10 cellular contexts compared by ENCODE assay signal in genomic region chr19:40398417-40399056, GRCh38. TPM values are rescaled to one million over a fixed set of nuclear protein-coding genes. Genes with fewer than 3 reads are reported as not detected.
DNase-seq lines count a peak whose midpoint lies in the region; ATAC-seq and TF ChIP-seq lines count a peak whose summit lies in the region.
"Had no signal": no experiment of that assay in that cellular context is flagged by ENCODE, and none has a peak within 500 bp of the region (broad histone marks: within the 10 kb centered on the region; RNA-seq: fewer than 3 reads in every experiment).

No MANE protein-coding gene starts in this region.

- H3K79me2 ChIP-seq in trophoblast cell (ENCODE audit: control insufficient read depth, insufficient read depth, low read length, poor library complexity) = no peaks in the 10 kb centered on the region

- no peak overlapping the region for H2AFZ ChIP-seq in trophoblast cell (ENCODE audit: insufficient read depth, low read length, poor library complexity)

- peaks cover 4% of the 10 kb centered on the region for H3K9me3 ChIP-seq in trophoblast cell (ENCODE audit: insufficient read depth, low read depth, low read length)

- TF ChIP-seq CTCF in GM20000 (IDR thresholded peaks at IDR 0.05; ENCODE audit: extremely low read depth, missing control alignments) (no peak), activated B cell treated with CpG ODN at 0.5 μM for 24 hours (IDR thresholded peaks at IDR 0.05) (no peak), mesothelial cell of epicardium (IDR thresholded peaks at IDR 0.05; ENCODE audit: unreplicated experiment) (no peak), osteocyte (IDR thresholded peaks at IDR 0.05) (no peak)

- DNase-seq in GM20000 (ENCODE audit: low spot score) (peak; percentile 69), activated B cell treated with CpG ODN at 0.5 μM for 24 hours (no peak), trophoblast cell (peak; percentile 81 to 82), mesothelial cell of epicardium (ENCODE audit: low spot score in 2 of 2, unreplicated experiment in 2 of 2) (no peak), osteocyte (ENCODE audit: extremely low spot score, unreplicated experiment) (no peak), NCI-H2029 (lab: John Stamatoyannopoulos, UW) (no peak)
- DNase-seq in central memory CD4-positive, alpha-beta T cell = peak; percentile 48

- H4K91ac ChIP-seq in trophoblast cell (ENCODE audit: low read depth, low read length) = no peak overlapping the region

- H4K12ac ChIP-seq in trophoblast cell (ENCODE audit: low read depth, low read length) = no peak overlapping the region

- H2BK12ac ChIP-seq in trophoblast cell (ENCODE audit: low read length) = no peak overlapping the region

- H3K79me1 ChIP-seq in trophoblast cell (ENCODE audit: low read length) = no peaks in the 10 kb centered on the region

- no peak overlapping the region for H3K27ac ChIP-seq in trophoblast cell (ENCODE audit: low read depth, low read length)
- H3K27ac ChIP-seq: VCaP had no signal

- peaks cover 0 to 5% of the 10 kb centered on the region in 2 experiments for H3K4me1 ChIP-seq in trophoblast cell (ENCODE audit: control insufficient read depth in 1 of 2, insufficient read depth in 2 of 2, low read length in 2 of 2)

- H3K18ac ChIP-seq in trophoblast cell (ENCODE audit: low read length) = no peak overlapping the region

- H3K4me1 Mint-ChIP-seq in activated B cell treated with CpG ODN at 0.5 μM for 24 hours (peaks cover 11% of the 10 kb centered on the region), mesothelial cell of epicardium (peaks cover 3% of the 10 kb centered on the region), osteocyte (ENCODE audit: unreplicated experiment) (peaks cover 9% of the 10 kb centered on the region)

- no peak overlapping the region for H3K4me2 ChIP-seq in trophoblast cell (ENCODE audit: low read length)

- no peak overlapping the region for H3K9ac ChIP-seq in trophoblast cell (ENCODE audit: low read length)

- no peak overlapping the region for H4K8ac ChIP-seq in trophoblast cell (ENCODE audit: low read depth, low read length)

- H3K4ac ChIP-seq in trophoblast cell (ENCODE audit: low read depth, low read length) = no peak overlapping the region

- H2BK120ac ChIP-seq in trophoblast cell (ENCODE audit: insufficient read depth, low read length, poor library complexity) = no peak overlapping the region

- no peaks in the 10 kb centered on the region for H3K9me3 Mint-ChIP-seq in activated B cell treated with CpG ODN at 0.5 μM for 24 hours
- no peaks in the 10 kb centered on the region for H3K9me3 Mint-ChIP-seq in mesothelial cell of epicardium
- no peaks in the 10 kb centered on the region for H3K9me3 Mint-ChIP-seq in osteocyte (ENCODE audit: unreplicated experiment)

- H2AK5ac ChIP-seq in trophoblast cell (ENCODE audit: low read length) = no peak overlapping the region

- H3K27me3 Mint-ChIP-seq in activated B cell treated with CpG ODN at 0.5 μM for 24 hours (peaks cover 7% of the 10 kb centered on the region), mesothelial cell of epicardium (ENCODE audit: low read depth) (no peaks in the 10 kb centered on the region), osteocyte (ENCODE audit: unreplicated experiment) (no peaks in the 10 kb centered on the region)

- H3K36me3 Mint-ChIP-seq in activated B cell treated with CpG ODN at 0.5 μM for 24 hours (ENCODE audit: low read depth) = no peaks in the 10 kb centered on the region
- no peaks in the 10 kb centered on the region for H3K36me3 Mint-ChIP-seq in mesothelial cell of epicardium
- H3K36me3 Mint-ChIP-seq in osteocyte (ENCODE audit: unreplicated experiment) = peaks cover 9% of the 10 kb centered on the region

- ATAC-seq in activated B cell treated with CpG ODN at 0.5 μM for 24 hours (ENCODE audit: low read depth) = peak; percentile 56
- no peak for ATAC-seq in HG02981 (IDR thresholded peaks at IDR 0.05; ENCODE audit: unreplicated experiment)

- no peaks in the 10 kb centered on the region for H3K36me3 ChIP-seq in trophoblast cell (ENCODE audit: control insufficient read depth in 1 of 2, insufficient read depth in 2 of 2, low read length in 2 of 2)

- H3K27ac Mint-ChIP-seq in activated B cell treated with CpG ODN at 0.5 μM for 24 hours (no peak overlapping the region), mesothelial cell of epicardium (no peak overlapping the region), osteocyte (ENCODE audit: unreplicated experiment) (no peak overlapping the region)

- POLR2A ChIA-PET in activated B cell treated with CpG ODN at 0.5 μM for 24 hours (lab: Charles Lee) = no interaction called here

- no CpG with 5 or more reads among the region's 47 CpGs for WGBS in trophoblast cell (ENCODE audit: extremely low coverage, insufficient coverage, insufficient read length)

- no peak overlapping the region for H3K23ac ChIP-seq in trophoblast cell (ENCODE audit: low read length)

- no peaks in the 10 kb centered on the region for H3K27me3 ChIP-seq in trophoblast cell (ENCODE audit: insufficient read depth, low read length)

- H3K4me3 ChIP-seq in trophoblast cell (ENCODE audit: low read depth, low read length) = no peak overlapping the region

- peak overlapping the region; percentile 2 for H3K4me3 Mint-ChIP-seq in activated B cell treated with CpG ODN at 0.5 μM for 24 hours
- H3K4me3 Mint-ChIP-seq in mesothelial cell of epicardium = no peak overlapping the region
- H3K4me3 Mint-ChIP-seq in osteocyte (ENCODE audit: unreplicated experiment) = no peak overlapping the region

- H3K14ac ChIP-seq in trophoblast cell (ENCODE audit: low read length) = no peak overlapping the region

- H2BK5ac ChIP-seq in trophoblast cell (ENCODE audit: low read depth, low read length, poor library complexity) = no peak overlapping the region

- CTCF ChIA-PET in activated B cell treated with CpG ODN at 0.5 μM for 24 hours (lab: Charles Lee) = no interaction called here

- intact Hi-C loops in activated B cell treated with CpG ODN at 0.5 μM for 24 hours (cut with micrococcal nuclease) = no loop called here

RNA-seq across cellular contexts. Expression of gene HIPK4, which starts 8.6 kb away (rescaled TPM):
- total RNA-seq in activated B cell treated with CpG ODN at 0.5 μM for 24 hours = 0.09 TPM in 1 of 2 replicates, not detected in the other
- 0.08 and 0.12 TPM in 2 replicates for polyA plus RNA-seq in trophoblast cell (2013)
- total RNA-seq in mesothelial cell of epicardium = 0.20 to 0.32 TPM (median 0.31 TPM) in 3 replicates
- total RNA-seq in osteocyte = 0.21 and 0.29 TPM in 2 replicates
- polyA plus RNA-seq: neural cell had no signal

RNA-seq across cellular contexts. Expression of gene PRX, which starts 14.6 kb away (rescaled TPM):
- total RNA-seq in activated B cell treated with CpG ODN at 0.5 μM for 24 hours (1.4 and 1.7 TPM in 2 replicates), mesothelial cell of epicardium (4.7 to 5.2 TPM (median 5.2 TPM) in 3 replicates), osteocyte (5.0 and 5.7 TPM in 2 replicates)
- 1.9 and 2.0 TPM in 2 replicates for polyA plus RNA-seq in trophoblast cell (2013)

RNA-seq across cellular contexts. Expression of gene SERTAD1, which starts 27.3 kb away (rescaled TPM):
- 13.4 and 13.9 TPM in 2 replicates for total RNA-seq in activated B cell treated with CpG ODN at 0.5 μM for 24 hours
- 9.6 and 10.1 TPM in 2 replicates for polyA plus RNA-seq in trophoblast cell (2013)
- 10.7 to 11.0 TPM (median 10.8 TPM) in 3 replicates for total RNA-seq in mesothelial cell of epicardium
- 13.3 and 13.8 TPM in 2 replicates for total RNA-seq in osteocyte

RNA-seq across cellular contexts. Expression of gene SERTAD3, which starts 45.6 kb away (rescaled TPM):
- total RNA-seq in activated B cell treated with CpG ODN at 0.5 μM for 24 hours (43.5 and 48.4 TPM in 2 replicates), mesothelial cell of epicardium (70.0 to 75.5 TPM (median 70.5 TPM) in 3 replicates), osteocyte (31.4 and 33.4 TPM in 2 replicates)
- 30.6 and 31.9 TPM in 2 replicates for polyA plus RNA-seq in trophoblast cell (2013)

RNA-seq across cellular contexts. Expression of gene PLD3, which starts 50.0 kb away (rescaled TPM):
- total RNA-seq in activated B cell treated with CpG ODN at 0.5 μM for 24 hours (37.0 and 37.8 TPM in 2 replicates), mesothelial cell of epicardium (369 to 379 TPM (median 376 TPM) in 3 replicates), osteocyte (499 and 511 TPM in 2 replicates)
- 773 and 872 TPM in 2 replicates for polyA plus RNA-seq in trophoblast cell (2013)

Comparison
In these comparisons a context has a peak if more than half of its experiments do, and no peak if none do; other contexts are left out.
1. DNase-seq: peak in GM20000 (single experiment), central memory CD4-positive, alpha-beta T cell (single experiment) and trophoblast cell (2 of 2); none in activated B cell treated with CpG ODN at 0.5 μM for 24 hours (single experiment), mesothelial cell of epicardium (0 of 2), osteocyte (single experiment) and NCI-H2029 (single experiment).